In genomic region chr21:31733521-31734149, GRCh38 we compare ENCODE assay signal across 13 cellular contexts. TPM values are rescaled to one million over a fixed set of nuclear protein-coding genes. Genes with fewer than 3 reads are reported as not detected.
DNase-seq lines count a peak whose midpoint lies in the region; ATAC-seq, FAIRE-seq and TF ChIP-seq lines count a peak whose summit lies in the region.
"Had no signal": no experiment of that assay in that cellular context is flagged by ENCODE, and none has a peak within 500 bp of the region (broad histone marks: within the 10 kb centered on the region; RNA-seq: fewer than 3 reads in every experiment).

No MANE protein-coding gene starts in this region.

- H3K36me3 Mint-ChIP-seq in astrocyte (ENCODE audit: low read depth, unreplicated experiment), result no peaks in the 10 kb centered on the region

- POLR2A ChIA-PET in PC-9 (lab: Charles Lee; ENCODE audit: unreplicated experiment), result no interaction called here

- peaks cover 22% of the 10 kb centered on the region for H4K20me1 ChIP-seq in DOHH2 (ENCODE audit: control insufficient read depth, insufficient read depth, low read depth, low read length)
- peaks cover 24% of the 10 kb centered on the region for H4K20me1 ChIP-seq in astrocyte (ENCODE audit: insufficient read depth, low read length)
- peaks cover 20% of the 10 kb centered on the region for H4K20me1 ChIP-seq in PC-9 (ENCODE audit: insufficient read depth)

- intact Hi-C loops in PC-9 (cut with micrococcal nuclease; ENCODE audit: unreplicated experiment), result loop anchor here (5.0 kb wide), 1 partner anchor 76 kb away; the partner anchor contains the start of gene SOD1

- H3K4me3 ChIP-seq in DOHH2 (ENCODE audit: low read length) (peak overlapping the region; percentile 90), astrocyte (ENCODE audit: insufficient read depth, low read depth, low read length) (no peak overlapping the region), BE2C (ENCODE audit: low read depth, low read length) (no peak overlapping the region), PC-9 (no peak overlapping the region)

- H3K36me3 ChIP-seq in DOHH2 (ENCODE audit: control insufficient read depth, low read length) (peaks cover 32% of the 10 kb centered on the region), astrocyte (ENCODE audit: insufficient read depth, low read length) (no peaks in the 10 kb centered on the region), BE2C (peaks cover 7% of the 10 kb centered on the region; the same call in 1 of the 2 replicates), PC-9 (ENCODE audit: low read depth) (no peaks in the 10 kb centered on the region)

- no peak overlapping the region for H3K4me3 Mint-ChIP-seq in astrocyte (ENCODE audit: unreplicated experiment)
- H3K4me3 Mint-ChIP-seq: activated CD4-positive, alpha-beta T cell treated with anti-CD3 and anti-CD28 coated beads, Interleukin-2, amount 10 ng/mL, durations not matched to agents 24 days and 14 days had no signal

- CTCF ChIA-PET in PC-9 (lab: Charles Lee), result interaction anchor here (0.7 kb wide), 1 partner anchor 63 kb away, joined by 3 read pairs; no protein-coding TSS in a partner anchor

- H3K79me2 ChIP-seq in DOHH2 (ENCODE audit: control insufficient read depth, low read length) (peaks cover 64% of the 10 kb centered on the region), astrocyte (ENCODE audit: insufficient read depth, low read length) (peaks cover 31% of the 10 kb centered on the region), PC-9 (ENCODE audit: low read depth) (peaks cover 30% of the 10 kb centered on the region)

- H3K4me2 ChIP-seq in DOHH2 (ENCODE audit: low read length) (peak overlapping the region; percentile 100), astrocyte (ENCODE audit: low read length) (peak overlapping the region; percentile 86), PC-9 (no peak overlapping the region)

- TF ChIP-seq CTCF in DOHH2 (IDR thresholded peaks at IDR 0.05; ENCODE audit: low read depth, low read length, poor library complexity, severe bottlenecking) (no peak), astrocyte (IDR thresholded peaks at IDR 0.05; ENCODE audit: insufficient read depth, low read depth, low read length) (no peak), BE2C (IDR thresholded peaks at IDR 0.05; ENCODE audit: low read depth, low read length) (no peak), PC-9 (conservative IDR thresholded peaks at IDR 0.05) (no peak)

- H3K27ac Mint-ChIP-seq in astrocyte (ENCODE audit: unreplicated experiment), result no peak overlapping the region
- H3K27ac Mint-ChIP-seq: activated CD4-positive, alpha-beta T cell treated with anti-CD3 and anti-CD28 coated beads, Interleukin-2, amount 10 ng/mL, durations not matched to agents 24 days and 14 days had no signal

- DNase-seq in HUDEP-2 (lab: John Stamatoyannopoulos, UW; ENCODE audit: unreplicated experiment in 76 of 76) (peak in 43 of 76 experiments; percentile 12 to 58 (median 29)), astrocyte (ENCODE audit: low read depth) (no peak), retina (peak; percentile 55), CD1c-positive myeloid dendritic cell (ENCODE audit: extremely low spot score) (no peak), BE2C (no peak), PC-9 (no peak)
- DNase-seq: activated naive CD4-positive, alpha-beta T cell treated with anti-CD3 and anti-CD28 coated beads, Interleukin-2, amount 50 U/mL, for 16 hours; stimulated activated CD4-positive, alpha-beta T cell treated with anti-CD3 and anti-CD28 coated beads, Interleukin-12 subunit alpha, Interleukin-12 subunit beta, amount 100 ng/mL, for 4 hours had no signal

- peak overlapping the region; percentile 97 for H3K27ac ChIP-seq in DOHH2 (ENCODE audit: low read depth, low read length)
- no peak overlapping the region for H3K27ac ChIP-seq in astrocyte (ENCODE audit: low read depth, low read length)
- H3K27ac ChIP-seq in PC-9, result no peak overlapping the region

- peaks cover 2% of the 10 kb centered on the region for H3K4me1 Mint-ChIP-seq in astrocyte (ENCODE audit: low read depth, unreplicated experiment)

- FAIRE-seq in astrocyte (lab: Jason Lieb, UNC), result no peak
- FAIRE-seq: G401.6 had no signal

- H3K9ac ChIP-seq in astrocyte (ENCODE audit: low read length), result no peak overlapping the region

- no peaks in the 10 kb centered on the region for H3K27me3 Mint-ChIP-seq in astrocyte (ENCODE audit: low read depth, unreplicated experiment)
- H3K27me3 Mint-ChIP-seq: activated CD4-positive, alpha-beta T cell treated with anti-CD3 and anti-CD28 coated beads, Interleukin-2, amount 10 ng/mL, durations not matched to agents 24 days and 14 days had no signal

- H3F3A ChIP-seq in DOHH2 (ENCODE audit: control insufficient read depth, insufficient read depth), result peaks cover 25% of the 10 kb centered on the region
- H3F3A ChIP-seq in PC-9 (ENCODE audit: insufficient read depth, low read depth), result peaks cover 3% of the 10 kb centered on the region; the same call in 1 of the 2 replicates

- BruUV-seq in PC-9 (replicated peaks; lab: Mats Ljungman, UMichigan), result no TSS peak

- H3K9me2 ChIP-seq in DOHH2 (replicated peaks; ENCODE audit: control insufficient read depth, low read length), result no peaks in the 10 kb centered on the region
- H3K9me2 ChIP-seq in PC-9 (ENCODE audit: insufficient read depth), result no peaks in the 10 kb centered on the region

- H3K27me3 ChIP-seq in DOHH2 (ENCODE audit: control insufficient read depth, low read length), result no peaks in the 10 kb centered on the region
- no peaks in the 10 kb centered on the region for H3K27me3 ChIP-seq in astrocyte (ENCODE audit: insufficient read depth, low read length)
- no peaks in the 10 kb centered on the region for H3K27me3 ChIP-seq in BE2C
- no peaks in the 10 kb centered on the region for H3K27me3 ChIP-seq in PC-9 (ENCODE audit: insufficient read depth, low read depth)

- H2AFZ ChIP-seq in astrocyte (ENCODE audit: low read depth, low read length) (no peak overlapping the region), PC-9 (no peak overlapping the region)

- H3K4me1 ChIP-seq in DOHH2 (ENCODE audit: control insufficient read depth, low read length) (peaks cover 72% of the 10 kb centered on the region), astrocyte (ENCODE audit: insufficient read depth, low read length) (peaks cover 23% of the 10 kb centered on the region), BE2C (peaks cover 15% of the 10 kb centered on the region), PC-9 (replicated peaks; ENCODE audit: insufficient read depth) (peaks cover 21% of the 10 kb centered on the region)

- H3K9me3 ChIP-seq in DOHH2 (ENCODE audit: control insufficient read depth, insufficient read depth, low read length) (no peaks in the 10 kb centered on the region), astrocyte (ENCODE audit: insufficient read depth, low read depth, low read length) (no peaks in the 10 kb centered on the region), BE2C (no peaks in the 10 kb centered on the region), PC-9 (ENCODE audit: insufficient read depth, low read depth) (no peaks in the 10 kb centered on the region)

- no peak for ATAC-seq in GM18867 (IDR thresholded peaks at IDR 0.05; ENCODE audit: unreplicated experiment)
- ATAC-seq: Right ventricle myocardium inferior had no signal

- no peaks in the 10 kb centered on the region for H3K9me3 Mint-ChIP-seq in astrocyte (ENCODE audit: unreplicated experiment)
- H3K9me3 Mint-ChIP-seq: activated CD4-positive, alpha-beta T cell treated with anti-CD3 and anti-CD28 coated beads, Interleukin-2, amount 10 ng/mL, durations not matched to agents 24 days and 14 days had no signal

RNA-seq across cellular contexts. Expression of gene SCAF4, which starts 1.7 kb away (rescaled TPM):
- 28.7 and 32.9 TPM in 2 replicates for total RNA-seq in astrocyte
- polyA plus RNA-seq in BE2C (2012; ENCODE audit: insufficient read depth, insufficient read length, low read depth), result 36.2 TPM
- total RNA-seq in PC-9 (2021), result 22.4 and 30.0 TPM in 2 replicates

Comparison
In these comparisons a context has a peak if more than half of its experiments do, and no peak if none do; other contexts are left out.
1. DNase-seq: peak in HUDEP-2 (43 of 76) and retina (single experiment); none in astrocyte (single experiment), CD1c-positive myeloid dendritic cell (single experiment), BE2C (single experiment) and PC-9 (0 of 2).